ENCODE assay signal across 11 cellular contexts in genomic region chr10:46442681-46443275, GRCh38. TPM values are rescaled to one million over a fixed set of nuclear protein-coding genes. Genes with fewer than 3 reads are reported as not detected.
"Had no signal": no experiment of that assay in that cellular context is flagged by ENCODE, and none has a peak within 500 bp of the region (broad histone marks: within the 10 kb centered on the region; RNA-seq: fewer than 3 reads in every experiment).

No MANE protein-coding gene starts in this region.

RNA-seq across cellular contexts. Expression of gene NPY4R, which starts 23.0 kb away (rescaled TPM):
- total RNA-seq: activated CD8-positive, alpha-beta T cell treated with anti-CD3 and anti-CD28 coated beads, Interleukin-2, amount 10 ng/mL, durations not matched to agents 7 days and 5 days; activated T-helper 1 cell treated with anti-CD3 and anti-CD28 coated beads, Interleukin-12 subunit alpha, Interleukin-12 subunit beta, Interleukin-2, Interleukin-4 antibody, amounts not matched to agents 30 ng/mL and 10 ng/mL and 1 ng/mL, durations not matched to agents 14 hours and 24 hours and 36 hours; fibroblast of lung; frontal cortex; kidney; mononuclear cell; pancreas; pulmonary artery endothelial cell; sciatic nerve; smooth muscle cell; T-cell had no signal
- polyA plus RNA-seq: pancreas, smooth muscle cell had no signal
